9 cellular contexts compared by ENCODE assay signal in genomic region chr3:147393261-147393964, GRCh38. TPM values are rescaled to one million over a fixed set of nuclear protein-coding genes. Genes with fewer than 3 reads are reported as not detected.
A peak's percentile ranks its signal among the peaks of the same experiment; 100 is the strongest.
DNase-seq lines count a peak whose midpoint lies in the region; ATAC-seq and TF ChIP-seq lines count a peak whose summit lies in the region.
"Had no signal": no experiment of that assay in that cellular context is flagged by ENCODE, and none has a peak within 500 bp of the region (broad histone marks: within the 10 kb centered on the region; RNA-seq: fewer than 3 reads in every experiment).

No MANE protein-coding gene starts in this region.

- H3K9me3 ChIP-seq in heart right ventricle: no peaks in the 10 kb centered on the region

- no peak overlapping the region for H3K27ac ChIP-seq in heart right ventricle

- H3K27me3 Mint-ChIP-seq in progenitor cell of endocrine pancreas: peaks cover 96% of the 10 kb centered on the region
- peaks cover 76% of the 10 kb centered on the region for H3K27me3 Mint-ChIP-seq in activated CD4-positive, alpha-beta memory T cell treated with anti-CD3 and anti-CD28 coated beads, Interleukin-2, amount 10 ng/mL, durations not matched to agents 7 days and 5 days

- no peak for TF ChIP-seq CTCF in heart right ventricle (IDR thresholded peaks at IDR 0.05)
- no peak for TF ChIP-seq CTCF in progenitor cell of endocrine pancreas (IDR thresholded peaks at IDR 0.05; ENCODE audit: unreplicated experiment)

- peaks cover 8% of the 10 kb centered on the region for H3K4me1 Mint-ChIP-seq in progenitor cell of endocrine pancreas (ENCODE audit: low read depth)
- H3K4me1 Mint-ChIP-seq in activated CD4-positive, alpha-beta memory T cell treated with anti-CD3 and anti-CD28 coated beads, Interleukin-2, amount 10 ng/mL, durations not matched to agents 7 days and 5 days: no peaks in the 10 kb centered on the region

- no peaks in the 10 kb centered on the region for H3K36me3 ChIP-seq in heart right ventricle

- 2 to 4% methylated on average over 54 of the region's 54 CpGs for WGBS in heart right ventricle, 2 donors

- no peaks in the 10 kb centered on the region for H3K9me3 Mint-ChIP-seq in progenitor cell of endocrine pancreas (ENCODE audit: low read depth)
- H3K9me3 Mint-ChIP-seq in activated CD4-positive, alpha-beta memory T cell treated with anti-CD3 and anti-CD28 coated beads, Interleukin-2, amount 10 ng/mL, durations not matched to agents 7 days and 5 days: peaks cover 10% of the 10 kb centered on the region

- H3K4me1 ChIP-seq in heart right ventricle: peaks cover 2 to 54% (median 27%) of the 10 kb centered on the region in 9 donors

- H3K27ac Mint-ChIP-seq in progenitor cell of endocrine pancreas: no peak overlapping the region
- H3K27ac Mint-ChIP-seq in activated CD4-positive, alpha-beta memory T cell treated with anti-CD3 and anti-CD28 coated beads, Interleukin-2, amount 10 ng/mL, durations not matched to agents 7 days and 5 days: no peak overlapping the region

- intact Hi-C loops in heart right ventricle (cut with DNase I): no loop called here

- peak overlapping the region; percentile 4 to 58 (median 42) for H3K4me3 ChIP-seq in heart right ventricle

- DNase-seq in DMS114 treated with DMSO at 0.1 percent for 48 hours (lab: John Stamatoyannopoulos, UW; ENCODE audit: unreplicated experiment) (peak; percentile 20), SHP77 treated with DMSO at 0.1 percent for 48 hours (lab: John Stamatoyannopoulos, UW) (peak; percentile 14), heart right ventricle (no peak), progenitor cell of endocrine pancreas (ENCODE audit: low spot score, unreplicated experiment) (no peak), GM19240 (ENCODE audit: insufficient read length, low spot score) (no peak), KG1 (lab: John Stamatoyannopoulos, UW) (no peak)
- no peak for DNase-seq in activated CD4-positive, alpha-beta memory T cell treated with anti-CD3 and anti-CD28 coated beads, Interleukin-2, amount 10 ng/mL, durations not matched to agents 7 days and 5 days
- DNase-seq: NCI-H226 had no signal

- POLR2A ChIA-PET in activated CD4-positive, alpha-beta memory T cell treated with anti-CD3 and anti-CD28 coated beads, Interleukin-2, amount 10 ng/mL, durations not matched to agents 7 days and 5 days (lab: Charles Lee): no interaction called here

- H3K4me3 Mint-ChIP-seq in progenitor cell of endocrine pancreas (ENCODE audit: low read depth): peak overlapping the region; percentile 4
- H3K4me3 Mint-ChIP-seq in activated CD4-positive, alpha-beta memory T cell treated with anti-CD3 and anti-CD28 coated beads, Interleukin-2, amount 10 ng/mL, durations not matched to agents 7 days and 5 days: no peak overlapping the region

- CTCF ChIA-PET in activated CD4-positive, alpha-beta memory T cell treated with anti-CD3 and anti-CD28 coated beads, Interleukin-2, amount 10 ng/mL, durations not matched to agents 7 days and 5 days (lab: Charles Lee): no interaction called here

- ATAC-seq in heart right ventricle (peak in 3 of 8 donors; percentile 23 to 42 (median 39)), GM21723 (IDR thresholded peaks at IDR 0.05; ENCODE audit: unreplicated experiment) (no peak)

- H3K36me3 Mint-ChIP-seq in progenitor cell of endocrine pancreas (ENCODE audit: insufficient read depth): no peaks in the 10 kb centered on the region
- peaks cover 11% of the 10 kb centered on the region for H3K36me3 Mint-ChIP-seq in activated CD4-positive, alpha-beta memory T cell treated with anti-CD3 and anti-CD28 coated beads, Interleukin-2, amount 10 ng/mL, durations not matched to agents 7 days and 5 days (ENCODE audit: low read depth)

- peaks cover 54 to 100% (median 100%) of the 10 kb centered on the region in 7 donors for H3K27me3 ChIP-seq in heart right ventricle

RNA-seq across cellular contexts. Expression of gene ZIC4, which starts 12.9 kb away (rescaled TPM):
- total RNA-seq in heart right ventricle (not detected), progenitor cell of endocrine pancreas (not detected in 2 replicates)
- not detected for polyA plus RNA-seq in heart right ventricle
- total RNA-seq in activated CD4-positive, alpha-beta memory T cell treated with anti-CD3 and anti-CD28 coated beads, Interleukin-2, amount 10 ng/mL, durations not matched to agents 7 days and 5 days: not detected

RNA-seq across cellular contexts. Expression of gene ZIC1, which starts 15.8 kb away (rescaled TPM):
- total RNA-seq in heart right ventricle: not detected
- polyA plus RNA-seq in heart right ventricle: not detected
- 0.40 and 0.77 TPM in 2 replicates for total RNA-seq in progenitor cell of endocrine pancreas
- not detected for total RNA-seq in activated CD4-positive, alpha-beta memory T cell treated with anti-CD3 and anti-CD28 coated beads, Interleukin-2, amount 10 ng/mL, durations not matched to agents 7 days and 5 days

Comparison
In these comparisons a context has a peak if more than half of its experiments do, and no peak if none do; other contexts are left out.
1. DNase-seq: peak in DMS114 treated with DMSO at 0.1 percent for 48 hours (single experiment) and SHP77 treated with DMSO at 0.1 percent for 48 hours (single experiment); none in heart right ventricle (0 of 2), progenitor cell of endocrine pancreas (single experiment), GM19240 (single experiment), KG1 (single experiment) and activated CD4-positive, alpha-beta memory T cell treated with anti-CD3 and anti-CD28 coated beads, Interleukin-2, amount 10 ng/mL, durations not matched to agents 7 days and 5 days (single experiment).